In genomic region chr3:32143849-32144757, GRCh38 we compare ENCODE assay signal across 8 cellular contexts. TPM values are rescaled to one million over a fixed set of nuclear protein-coding genes. Genes with fewer than 3 reads are reported as not detected.
DNase-seq lines count a peak whose midpoint lies in the region; ATAC-seq and TF ChIP-seq lines count a peak whose summit lies in the region.

No MANE protein-coding gene starts in this region.

- CTCF ChIA-PET in Caco-2 (lab: Charles Lee): interaction anchor here (0.6 to 1.1 kb wide), 5 partner anchors 10 to 174 kb away, joined by 3 to 6 read pairs (median 3); partner anchors contain the start of gene GPD1L

- TF ChIP-seq CTCF in Caco-2 (IDR thresholded peaks at IDR 0.05; ENCODE audit: insufficient read depth in 1 of 2, low read depth in 1 of 2, low read length in 1 of 2, severe bottlenecking in 1 of 2, unreplicated experiment in 1 of 2) (peak; percentile 56 to 64), LNCaP clone FGC (IDR thresholded peaks at IDR 0.05; ENCODE audit: control insufficient read depth, extremely low read depth, insufficient read depth) (peak; percentile 76), RWPE2 (IDR thresholded peaks at IDR 0.05; ENCODE audit: poor library complexity, severe bottlenecking) (peak; percentile 90), cardiac muscle cell (IDR thresholded peaks at IDR 0.05; ENCODE audit: low read depth, low read length) (peak; percentile 78), retinal pigment epithelial cell (conservative IDR thresholded peaks at IDR 0.05; ENCODE audit: low read depth, low read length) (peak; percentile 76)

- H3K27me3 Mint-ChIP-seq in Caco-2 (ENCODE audit: insufficient read depth, unreplicated experiment): no peaks in the 10 kb centered on the region
- H3K27me3 Mint-ChIP-seq in activated naive CD8-positive, alpha-beta T cell treated with anti-CD3 and anti-CD28 coated beads for 36 hours: no peaks in the 10 kb centered on the region

- H3K27ac ChIP-seq in RWPE2 (ENCODE audit: poor library complexity, severe bottlenecking) (no peak overlapping the region), cardiac muscle cell (no peak overlapping the region)

- ATAC-seq in GM19467 (IDR thresholded peaks at IDR 0.05; ENCODE audit: unreplicated experiment) (peak; percentile 76), RWPE2 (ENCODE audit: low read depth) (peak; percentile 88), GM18870 (IDR thresholded peaks at IDR 0.05; ENCODE audit: unreplicated experiment) (no peak)

- no peaks in the 10 kb centered on the region for H3K9me3 ChIP-seq in Caco-2
- H3K9me3 ChIP-seq in RWPE2 (ENCODE audit: severe bottlenecking): no peaks in the 10 kb centered on the region
- H3K9me3 ChIP-seq in cardiac muscle cell (ENCODE audit: low read depth): no peaks in the 10 kb centered on the region

- H3K4me1 Mint-ChIP-seq in Caco-2 (ENCODE audit: low read depth, unreplicated experiment): peaks cover 17% of the 10 kb centered on the region
- no peaks in the 10 kb centered on the region for H3K4me1 Mint-ChIP-seq in activated naive CD8-positive, alpha-beta T cell treated with anti-CD3 and anti-CD28 coated beads for 36 hours

- peaks cover 5% of the 10 kb centered on the region for H3K36me3 Mint-ChIP-seq in Caco-2 (ENCODE audit: insufficient read depth, unreplicated experiment)
- peaks cover 16% of the 10 kb centered on the region for H3K36me3 Mint-ChIP-seq in activated naive CD8-positive, alpha-beta T cell treated with anti-CD3 and anti-CD28 coated beads for 36 hours

- H3K9me3 Mint-ChIP-seq in Caco-2 (ENCODE audit: unreplicated experiment): no peaks in the 10 kb centered on the region
- no peaks in the 10 kb centered on the region for H3K9me3 Mint-ChIP-seq in activated naive CD8-positive, alpha-beta T cell treated with anti-CD3 and anti-CD28 coated beads for 36 hours

- POLR2A ChIA-PET in Caco-2 (lab: Charles Lee): no interaction called here

- BruUV-seq in Caco-2 (replicated peaks; lab: Mats Ljungman, UMichigan): no TSS peak

- H3K4me3 Mint-ChIP-seq in Caco-2 (ENCODE audit: unreplicated experiment): no peak overlapping the region
- H3K4me3 Mint-ChIP-seq in activated naive CD8-positive, alpha-beta T cell treated with anti-CD3 and anti-CD28 coated beads for 36 hours: no peak overlapping the region

- H3K36me3 ChIP-seq in Caco-2 (ENCODE audit: control insufficient read depth, insufficient read depth, low read length): 0 out of 2 replicates have a peak, but pooled peaks cover 1% of the 10 kb centered on the region
- H3K36me3 ChIP-seq in RWPE2 (ENCODE audit: low read depth): no peaks in the 10 kb centered on the region
- no peaks in the 10 kb centered on the region for H3K36me3 ChIP-seq in cardiac muscle cell

- H3K27ac Mint-ChIP-seq in Caco-2 (ENCODE audit: unreplicated experiment): no peak overlapping the region
- no peak overlapping the region for H3K27ac Mint-ChIP-seq in activated naive CD8-positive, alpha-beta T cell treated with anti-CD3 and anti-CD28 coated beads for 36 hours

- H3K27me3 ChIP-seq in Caco-2 (replicated peaks; ENCODE audit: control insufficient read depth, insufficient read depth, low read length) (no peaks in the 10 kb centered on the region), RWPE2 (ENCODE audit: insufficient read depth, poor library complexity, severe bottlenecking) (no peaks in the 10 kb centered on the region), cardiac muscle cell (no peaks in the 10 kb centered on the region)

- DNase-seq in Caco-2 (peak; percentile 57 to 76), LNCaP clone FGC (ENCODE audit: low read depth) (peak; percentile 50), RWPE2 (ENCODE audit: low spot score) (no peak), cardiac muscle cell (ENCODE audit: low read depth in 1 of 2, low spot score in 1 of 2) (peak; percentile 81 to 96), retinal pigment epithelial cell (ENCODE audit: low read depth) (peak; percentile 98)
- peak; percentile 33 for DNase-seq in activated naive CD8-positive, alpha-beta T cell treated with anti-CD3 and anti-CD28 coated beads for 36 hours

- H3K4me3 ChIP-seq in Caco-2 (ENCODE audit: low read depth, low read length): no peak overlapping the region
- H3K4me3 ChIP-seq in LNCaP clone FGC (ENCODE audit: low read depth, low read length): no peak overlapping the region
- H3K4me3 ChIP-seq in RWPE2 (ENCODE audit: severe bottlenecking): no peak overlapping the region
- no peak overlapping the region for H3K4me3 ChIP-seq in cardiac muscle cell
- H3K4me3 ChIP-seq in retinal pigment epithelial cell (ENCODE audit: low read length): no peak overlapping the region

- peaks cover 23% of the 10 kb centered on the region for H3K4me1 ChIP-seq in Caco-2
- H3K4me1 ChIP-seq in RWPE2 (ENCODE audit: insufficient read depth, poor library complexity, severe bottlenecking): peaks cover 12% of the 10 kb centered on the region
- peaks cover 2% of the 10 kb centered on the region for H3K4me1 ChIP-seq in cardiac muscle cell (ENCODE audit: low read depth)

- intact Hi-C loops in Caco-2 (cut with micrococcal nuclease; ENCODE audit: unreplicated experiment): loop anchor here (1.0 to 5.0 kb wide), 4 partner anchors 27 to 125 kb away; partner anchors contain the start of gene GPD1L

RNA-seq across cellular contexts. Expression of gene GPD1L, which starts 37.7 kb away (rescaled TPM):
- total RNA-seq in Caco-2 (2022): 8.8 and 9.3 TPM in 2 replicates
- 10 to 100 TPM; 12.2 to 14.4 TPM for total RNA-seq in activated naive CD8-positive, alpha-beta T cell treated with anti-CD3 and anti-CD28 coated beads for 36 hours
- total RNA-seq in cardiac muscle cell: 16.2 and 20.1 TPM in 2 replicates
- 19.4 and 22.1 TPM in 2 replicates for polyA plus RNA-seq in cardiac muscle cell
